ENCODE assay signal across 8 cellular contexts in genomic region chr5:42545038-42545437, GRCh38.
"Had no signal": no experiment of that assay in that cellular context is flagged by ENCODE, and none has a peak within 500 bp of the region (broad histone marks: within the 10 kb centered on the region; RNA-seq: fewer than 3 reads in every experiment).

No MANE protein-coding gene starts in this region.

- H3K9ac ChIP-seq: KMS-11 had no signal

- ATAC-seq: K562 had no signal

- FAIRE-seq: HTR-8/SVneo, K562 had no signal

- H3K27ac ChIP-seq: HL-60, KMS-11 had no signal

- DNase-seq: IMR-90, KBM-7, KG1 had no signal

- H3K4me3 Mint-ChIP-seq: IgD-negative memory B cell had no signal

- H3K27ac Mint-ChIP-seq: IgD-negative memory B cell had no signal

- H3K4me3 ChIP-seq: K562 had no signal

- H3K4me1 Mint-ChIP-seq: IgD-negative memory B cell had no signal

- H3K4me2 ChIP-seq: KMS-11 had no signal
